Comparison of ENCODE assay signal across 6 cellular contexts in the genomic region with DNA sequence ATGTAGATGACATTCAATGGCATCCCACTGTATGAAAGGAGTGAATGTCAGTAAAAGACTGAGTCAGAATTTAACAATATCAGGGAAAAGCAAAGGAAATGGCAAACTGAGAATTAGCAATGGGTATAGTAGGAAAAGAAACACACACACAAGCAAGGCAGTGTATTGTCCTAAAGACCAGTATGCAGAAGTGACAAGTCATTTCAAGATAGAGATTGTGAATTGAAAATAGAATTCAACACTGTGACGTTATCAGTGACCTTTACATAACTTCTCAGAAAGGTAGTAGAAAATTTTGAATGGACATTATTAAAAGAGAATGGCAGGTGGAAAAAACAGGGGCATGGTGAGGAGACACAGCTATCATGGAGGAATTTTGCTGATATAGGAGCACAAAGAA.
DNase-seq lines count a peak whose midpoint lies in the region; ATAC-seq, FAIRE-seq and TF ChIP-seq lines count a peak whose summit lies in the region.
"Not testable (repeated sequence)": the region's sequence is repeated elsewhere in the genome, so short reads cannot be mapped to it uniquely, and the experiment has no call there.

No MANE protein-coding gene starts in this region.

- not testable (repeated sequence) for TF ChIP-seq POLR2A in H1 (IDR thresholded peaks at IDR 0.05; ENCODE audit: control extremely low read depth in 1 of 2, low read depth in 2 of 2, low read length in 2 of 2)

- CTCF ChIA-PET in H1 (lab: Charles Lee; ENCODE audit: partially characterized antibody) = not testable (repeated sequence)

- H3K36me3 ChIP-seq in H1 (ENCODE audit: control insufficient read depth in 2 of 4, insufficient read depth in 4 of 4, low read length in 3 of 4) = not testable (repeated sequence)

- H3K9me3 ChIP-seq in H1 (ENCODE audit: insufficient read depth in 2 of 2, low read depth in 1 of 2, low read length in 1 of 2) = not testable (repeated sequence)

- H4K20me1 ChIP-seq in H1 (replicated peaks in 1 of 2; ENCODE audit: control insufficient read depth in 1 of 2, insufficient read depth in 2 of 2, low read length in 2 of 2) = not testable (repeated sequence)

- not testable (repeated sequence) for H3K56ac ChIP-seq in H1 (replicated peaks; ENCODE audit: insufficient read length, low read depth, low read length)

- not testable (repeated sequence) for TF ChIP-seq CTCF in H1 (IDR thresholded peaks at IDR 0.05; ENCODE audit: control extremely low read depth in 1 of 3, insufficient read depth in 1 of 3, low read depth in 1 of 3, low read length in 3 of 3)

- not testable (repeated sequence) for H4K8ac ChIP-seq in H1 (ENCODE audit: extremely low read depth, insufficient read depth, low read length)

- FAIRE-seq in H1 (lab: Jason Lieb, UNC) = peak; percentile 48

- not testable (repeated sequence) for H2BK5ac ChIP-seq in H1 (ENCODE audit: low read depth, low read length)

- H3K14ac ChIP-seq in H1 (ENCODE audit: insufficient read length) = not testable (repeated sequence)

- ATAC-seq in GM18868 (IDR thresholded peaks at IDR 0.05; ENCODE audit: unreplicated experiment) = peak; percentile 94
- peak; percentile 61 for ATAC-seq in GM21447 (IDR thresholded peaks at IDR 0.05; ENCODE audit: unreplicated experiment)
- peak; percentile 58 for ATAC-seq in HG02610 (IDR thresholded peaks at IDR 0.05; ENCODE audit: unreplicated experiment)
- peak; percentile 62 for ATAC-seq in HG02798 (IDR thresholded peaks at IDR 0.05; ENCODE audit: poor library complexity, unreplicated experiment)
- peak; percentile 93 for ATAC-seq in HG03442 (IDR thresholded peaks at IDR 0.05; ENCODE audit: unreplicated experiment)

- not testable (repeated sequence) for H3K4me1 ChIP-seq in H1 (replicated peaks in 1 of 4; ENCODE audit: control insufficient read depth in 3 of 4, insufficient read depth in 4 of 4, low read length in 3 of 4)

- TF ChIP-seq EP300 in H1 (IDR thresholded peaks at IDR 0.05; ENCODE audit: borderline replicate concordance in 1 of 2, low read depth in 2 of 2, low read length in 2 of 2) = not testable (repeated sequence)

- TF ChIP-seq RAD21 in H1 (IDR thresholded peaks at IDR 0.05 in 1 of 2, conservative IDR thresholded peaks at IDR 0.05 in 1 of 2; ENCODE audit: low read depth in 2 of 2, low read length in 2 of 2) = not testable (repeated sequence)

- H3K27ac ChIP-seq in H1 (ENCODE audit: low read depth, low read length) = not testable (repeated sequence)

- H3K9ac ChIP-seq in H1 (replicated peaks in 1 of 4; ENCODE audit: extremely low read depth in 1 of 4, low read depth in 3 of 4, low read length in 3 of 4) = not testable (repeated sequence)

- DNase-seq in H1 (ENCODE audit: low read depth in 1 of 2, low spot score in 2 of 2) = not testable (repeated sequence)

- not testable (repeated sequence) for H2BK20ac ChIP-seq in H1 (ENCODE audit: low read length)

- H3K4ac ChIP-seq in H1 (replicated peaks; ENCODE audit: insufficient read length, low read depth, low read length) = not testable (repeated sequence)

- H3K23me2 ChIP-seq in H1 (ENCODE audit: low read depth, low read length) = not testable (repeated sequence)

- H3K4me2 ChIP-seq in H1 (ENCODE audit: insufficient read depth in 1 of 2, low read depth in 2 of 2, low read length in 2 of 2) = not testable (repeated sequence)

- not testable (repeated sequence) for H2AK5ac ChIP-seq in H1 (ENCODE audit: low read depth, low read length)

- not testable (repeated sequence) for H3K79me1 ChIP-seq in H1 (ENCODE audit: low read depth, low read length)

- H4K5ac ChIP-seq in H1 (ENCODE audit: insufficient read length, low read depth, low read length) = not testable (repeated sequence)

- H3K23ac ChIP-seq in H1 (ENCODE audit: insufficient read length) = not testable (repeated sequence)

- H3K79me2 ChIP-seq in H1 (ENCODE audit: control insufficient read depth in 1 of 2, insufficient read depth in 2 of 2, low read length in 2 of 2) = not testable (repeated sequence)

- not testable (repeated sequence) for H3K18ac ChIP-seq in H1 (ENCODE audit: extremely low read depth, low read length)

- not testable (repeated sequence) for H2AFZ ChIP-seq in H1 (ENCODE audit: low read length)

- not testable (repeated sequence) for H3K27me3 ChIP-seq in H1 (replicated peaks in 1 of 4; ENCODE audit: control insufficient read depth in 3 of 4, extremely low read depth in 1 of 4, insufficient read depth in 3 of 4, low read length in 3 of 4)

- H2BK120ac ChIP-seq in H1 (replicated peaks; ENCODE audit: low read depth, low read length) = not testable (repeated sequence)

- H2BK12ac ChIP-seq in H1 (ENCODE audit: low read depth, low read length) = not testable (repeated sequence)

- H2BK15ac ChIP-seq in H1 (ENCODE audit: low read length) = not testable (repeated sequence)

- not testable (repeated sequence) for H3K4me3 ChIP-seq in H1 (ENCODE audit: extremely low read depth in 1 of 4, insufficient read depth in 2 of 4, low read depth in 3 of 4, low read length in 4 of 4)

- WGBS in H1 (ENCODE audit: extremely low coverage in 1 of 2, insufficient coverage in 1 of 2, insufficient read length in 1 of 2, insufficient replicate concordance in 2 of 2, low coverage in 1 of 2, low lambda C conversion rate in 2 of 2, missing lambda C conversion rate in 1 of 2), 2 experiments = no CpG with 5 or more reads among the region's 1 CpG

- POLR2A ChIA-PET in H1 (lab: Charles Lee; ENCODE audit: partially characterized antibody) = not testable (repeated sequence)

- H4K91ac ChIP-seq in H1 (replicated peaks; ENCODE audit: insufficient read length, low read length) = not testable (repeated sequence)
